In the genomic region with DNA sequence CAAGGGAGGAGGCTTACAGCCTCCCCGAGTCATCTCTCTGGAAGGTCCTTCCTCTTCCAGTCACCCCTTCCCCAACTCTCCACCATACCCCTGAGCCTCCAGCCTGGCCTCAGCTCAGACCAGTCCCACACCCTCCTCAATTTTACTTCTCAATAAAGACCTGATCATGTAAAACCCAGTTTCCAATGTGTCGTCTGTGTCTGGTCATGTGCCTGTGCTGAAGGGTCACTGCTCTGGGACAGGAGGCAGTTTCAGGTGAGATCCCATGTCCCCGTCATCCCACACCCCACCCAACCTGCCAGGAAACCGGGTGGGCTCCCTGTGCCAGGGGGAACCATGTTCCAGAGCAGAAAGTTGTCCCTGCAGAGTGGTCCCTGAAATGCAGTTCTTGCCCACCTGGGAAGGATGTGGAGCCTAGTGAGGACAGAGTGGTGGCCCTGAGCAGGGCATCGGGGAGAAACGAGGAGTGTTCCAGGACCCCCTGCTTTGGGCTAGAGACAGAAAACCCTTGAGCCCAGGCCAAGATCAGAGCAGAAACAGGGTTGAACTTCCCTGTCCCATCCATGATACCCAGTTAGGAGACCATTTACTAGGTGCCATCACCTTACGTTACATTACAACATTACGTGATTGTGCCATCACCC, we compare ENCODE assay signal across 1 cellular context.
TF ChIP-seq lines count a peak whose summit lies in the region.

No MANE protein-coding gene starts in this region.

TF ChIP-seq in K562, 482 proteins besides CTCF, POLR2A, EP300 and RAD21 (continued from another document):
- TF ChIP-seq, protein P1, sequence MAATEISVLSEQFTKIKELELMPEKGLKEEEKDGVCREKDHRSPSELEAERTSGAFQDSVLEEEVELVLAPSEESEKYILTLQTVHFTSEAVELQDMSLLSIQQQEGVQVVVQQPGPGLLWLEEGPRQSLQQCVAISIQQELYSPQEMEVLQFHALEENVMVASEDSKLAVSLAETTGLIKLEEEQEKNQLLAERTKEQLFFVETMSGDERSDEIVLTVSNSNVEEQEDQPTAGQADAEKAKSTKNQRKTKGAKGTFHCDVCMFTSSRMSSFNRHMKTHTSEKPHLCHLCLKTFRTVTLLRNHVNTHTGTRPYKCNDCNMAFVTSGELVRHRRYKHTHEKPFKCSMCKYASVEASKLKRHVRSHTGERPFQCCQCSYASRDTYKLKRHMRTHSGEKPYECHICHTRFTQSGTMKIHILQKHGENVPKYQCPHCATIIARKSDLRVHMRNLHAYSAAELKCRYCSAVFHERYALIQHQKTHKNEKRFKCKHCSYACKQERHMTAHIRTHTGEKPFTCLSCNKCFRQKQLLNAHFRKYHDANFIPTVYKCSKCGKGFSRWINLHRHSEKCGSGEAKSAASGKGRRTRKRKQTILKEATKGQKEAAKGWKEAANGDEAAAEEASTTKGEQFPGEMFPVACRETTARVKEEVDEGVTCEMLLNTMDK (IDR thresholded peaks at IDR 0.05; ENCODE audit: borderline replicate concordance, insufficient read depth, low read depth, low read length, poor library complexity, severe bottlenecking) = no peak
- TF ChIP-seq ZNF639 (CRISPR knock-in tag; conservative IDR thresholded peaks at IDR 0.05 in 1 of 2, IDR thresholded peaks at IDR 0.05 in 1 of 2) (peak in 1 of 2 experiments; percentile 68; a peak in 1 of 4 replicates), SRSF3 (IDR thresholded peaks at IDR 0.05; ENCODE audit: insufficient read depth, low read length) (0 out of 2 replicates have a peak, but pooled peaks have one; percentile 54), UBTF (IDR thresholded peaks at IDR 0.05; ENCODE audit: borderline replicate concordance in 1 of 2, low read depth in 2 of 2, low read length in 2 of 2) (0 out of 4 replicates have a peak, but pooled peaks of 1 of the 2 experiments have one; percentile 19), NEUROD1 (IDR thresholded peaks at IDR 0.05; ENCODE audit: borderline replicate concordance, low read depth, low read length, partially characterized antibody) (peak; percentile 15), MYNN (IDR thresholded peaks at IDR 0.05) (no peak), MYNN (CRISPR knock-in tag; IDR thresholded peaks at IDR 0.05) (peak; percentile 71), ZNF184 (CRISPR knock-in tag; IDR thresholded peaks at IDR 0.05) (peak; percentile 72), SREBF1 (IDR thresholded peaks at IDR 0.05; ENCODE audit: borderline replicate concordance, low read depth, low read length) (0 out of 2 replicates have a peak, but pooled peaks have one; percentile 22), RB1 (IDR thresholded peaks at IDR 0.05; ENCODE audit: low read depth) (0 out of 2 replicates have a peak, but pooled peaks have one; percentile 23), MYC (IDR thresholded peaks at IDR 0.05; ENCODE audit: low read depth, low read length) (no peak), MYC (CRISPR knock-in tag; IDR thresholded peaks at IDR 0.05; ENCODE audit: borderline replicate concordance, low read depth) (peak; percentile 74; the same call in 1 of the 2 replicates), RCOR1 (IDR thresholded peaks at IDR 0.05; ENCODE audit: borderline replicate concordance in 1 of 2, low read depth in 2 of 2, low read length in 2 of 2) (0 out of 4 replicates have a peak, but pooled peaks of 1 of the 2 experiments have one; percentile 63), ID3 (CRISPR knock-in tag; IDR thresholded peaks at IDR 0.05) (no peak), ID3 (tag; IDR thresholded peaks at IDR 0.05) (no peak)
- TF ChIP-seq, protein P2, sequence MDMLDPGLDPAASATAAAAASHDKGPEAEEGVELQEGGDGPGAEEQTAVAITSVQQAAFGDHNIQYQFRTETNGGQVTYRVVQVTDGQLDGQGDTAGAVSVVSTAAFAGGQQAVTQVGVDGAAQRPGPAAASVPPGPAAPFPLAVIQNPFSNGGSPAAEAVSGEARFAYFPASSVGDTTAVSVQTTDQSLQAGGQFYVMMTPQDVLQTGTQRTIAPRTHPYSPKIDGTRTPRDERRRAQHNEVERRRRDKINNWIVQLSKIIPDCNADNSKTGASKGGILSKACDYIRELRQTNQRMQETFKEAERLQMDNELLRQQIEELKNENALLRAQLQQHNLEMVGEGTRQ (CRISPR knock-in tag; IDR thresholded peaks at IDR 0.05) = no peak
TF ChIP-seq in K562: peak in this region for 13.
